ENCODE assay signal across 7 cellular contexts in the genomic region with DNA sequence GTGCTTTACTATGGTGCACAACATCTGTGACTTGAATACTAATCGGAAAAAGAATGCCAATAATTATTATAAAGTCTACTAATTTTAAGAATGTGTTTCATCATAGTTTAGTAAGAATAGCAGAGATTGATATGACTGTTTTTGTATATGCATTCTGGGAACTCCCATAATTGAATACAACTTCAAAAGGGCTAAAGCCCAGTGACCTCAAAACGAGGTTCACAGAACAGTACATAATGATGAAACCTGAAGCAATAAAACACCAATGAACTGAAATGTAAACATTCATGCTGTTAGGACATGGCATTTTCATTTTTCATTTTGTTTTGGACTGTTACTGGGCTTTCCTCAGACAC. TPM values are rescaled to one million over a fixed set of nuclear protein-coding genes. Genes with fewer than 3 reads are reported as not detected.
DNase-seq lines count a peak whose midpoint lies in the region; ATAC-seq, FAIRE-seq and TF ChIP-seq lines count a peak whose summit lies in the region.

No MANE protein-coding gene starts in this region.

- no peaks in the 10 kb centered on the region for H3K27me3 Mint-ChIP-seq in activated naive CD8-positive, alpha-beta T cell treated with anti-CD3 and anti-CD28 coated beads, Interleukin-2, amount 10 ng/mL, durations not matched to agents 7 days and 5 days

- peak; percentile 17 for FAIRE-seq in islet of Langerhans (lab: Jason Lieb, UNC)

- no peaks in the 10 kb centered on the region for H3K36me3 Mint-ChIP-seq in activated naive CD8-positive, alpha-beta T cell treated with anti-CD3 and anti-CD28 coated beads, Interleukin-2, amount 10 ng/mL, durations not matched to agents 7 days and 5 days

- H3K4me1 Mint-ChIP-seq in activated naive CD8-positive, alpha-beta T cell treated with anti-CD3 and anti-CD28 coated beads, Interleukin-2, amount 10 ng/mL, durations not matched to agents 7 days and 5 days: peaks cover 15% of the 10 kb centered on the region

- H3K9me3 Mint-ChIP-seq in activated naive CD8-positive, alpha-beta T cell treated with anti-CD3 and anti-CD28 coated beads, Interleukin-2, amount 10 ng/mL, durations not matched to agents 7 days and 5 days: no peaks in the 10 kb centered on the region

- peak overlapping the region; percentile 71 for H3K4me3 ChIP-seq in thymus (ENCODE audit: low read length)

- H3K4me3 Mint-ChIP-seq in activated naive CD8-positive, alpha-beta T cell treated with anti-CD3 and anti-CD28 coated beads, Interleukin-2, amount 10 ng/mL, durations not matched to agents 7 days and 5 days: peak overlapping the region; percentile 84

- peak overlapping the region; percentile 86 for H3K27ac Mint-ChIP-seq in activated naive CD8-positive, alpha-beta T cell treated with anti-CD3 and anti-CD28 coated beads, Interleukin-2, amount 10 ng/mL, durations not matched to agents 7 days and 5 days

- peak; percentile 18 for ATAC-seq in GM18505 (IDR thresholded peaks at IDR 0.05; ENCODE audit: unreplicated experiment)
- peak; percentile 26 for ATAC-seq in HG03354 (IDR thresholded peaks at IDR 0.05; ENCODE audit: poor library complexity, severe bottlenecking, unreplicated experiment)
- no peak for ATAC-seq in activated naive CD8-positive, alpha-beta T cell treated with anti-CD3 and anti-CD28 coated beads, Interleukin-2, amount 10 ng/mL, durations not matched to agents 7 days and 5 days (ENCODE audit: low read depth)

- no peak overlapping the region for H3K27ac ChIP-seq in thymus (ENCODE audit: low read depth)

- H3K36me3 ChIP-seq in thymus (ENCODE audit: control insufficient read depth, insufficient read depth): no peaks in the 10 kb centered on the region

- H3K4me1 ChIP-seq in thymus (ENCODE audit: control insufficient read depth, insufficient read depth, low read length): peaks cover 5% of the 10 kb centered on the region

- WGBS in thymus: 52% methylated on average over 2 of the region's 2 CpGs

- POLR2A ChIA-PET in activated naive CD8-positive, alpha-beta T cell treated with anti-CD3 and anti-CD28 coated beads, Interleukin-2, amount 10 ng/mL, durations not matched to agents 7 days and 5 days (lab: Charles Lee): no interaction called here

- no peak for TF ChIP-seq POLR2A in GM18505 (IDR thresholded peaks at IDR 0.05; ENCODE audit: borderline replicate concordance, extremely low read depth, insufficient read depth, insufficient read length)

- no peaks in the 10 kb centered on the region for H3K27me3 ChIP-seq in thymus (ENCODE audit: control insufficient read depth, insufficient read depth)

- H3K9me3 ChIP-seq in thymus (ENCODE audit: control insufficient read depth): no peaks in the 10 kb centered on the region

- no peak for DNase-seq in activated naive CD8-positive, alpha-beta T cell treated with anti-CD3 and anti-CD28 coated beads, Interleukin-2, amount 10 ng/mL, durations not matched to agents 7 days and 5 days
- no peak for DNase-seq in DMS153 treated with DMSO at 0.1 percent for 48 hours (lab: John Stamatoyannopoulos, UW; ENCODE audit: unreplicated experiment)
- DNase-seq in AG08396 (ENCODE audit: low spot score): no peak

RNA-seq across cellular contexts. Expression of a gene that starts 0.7 kb away (rescaled TPM):
- 1 to 10 TPM; 8.3 to 9.5 TPM for total RNA-seq in activated naive CD8-positive, alpha-beta T cell treated with anti-CD3 and anti-CD28 coated beads, Interleukin-2, amount 10 ng/mL, durations not matched to agents 7 days and 5 days
- 7.3 TPM for polyA plus RNA-seq in thymus
